11 cellular contexts compared by ENCODE assay signal in the genomic region with DNA sequence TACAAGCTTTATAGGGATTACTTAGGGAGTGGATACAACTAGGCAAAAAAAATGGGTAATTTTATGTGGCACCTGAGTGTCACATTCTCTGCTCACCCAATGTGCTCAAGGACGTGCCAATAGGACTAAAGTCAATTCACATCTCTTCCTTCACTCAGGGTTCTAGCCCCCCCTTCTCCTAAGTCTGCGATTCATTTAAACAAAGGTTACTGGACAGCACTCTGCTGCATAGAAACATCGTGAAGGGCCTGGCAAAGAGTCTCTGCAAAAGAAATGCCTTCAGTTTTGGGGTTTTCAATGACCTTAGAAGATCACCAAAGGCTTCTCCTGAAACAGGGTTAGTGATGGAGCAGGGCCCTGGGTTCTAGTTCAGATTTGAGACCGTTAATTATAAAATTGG.
DNase-seq lines count a peak whose midpoint lies in the region; TF ChIP-seq lines count a peak whose summit lies in the region.
"Had no signal": no experiment of that assay in that cellular context is flagged by ENCODE, and none has a peak within 500 bp of the region (broad histone marks: within the 10 kb centered on the region; RNA-seq: fewer than 3 reads in every experiment).

No MANE protein-coding gene starts in this region.

- H4K20me1 ChIP-seq in neural progenitor cell (ENCODE audit: low read depth): peaks cover 4% of the 10 kb centered on the region

- peaks cover 10 to 17% of the 10 kb centered on the region in 2 donors for H3K27me3 Mint-ChIP-seq in CD8-positive, alpha-beta memory T cell
- peaks cover 10% of the 10 kb centered on the region for H3K27me3 Mint-ChIP-seq in endothelial cell (ENCODE audit: unreplicated experiment)
- H3K27me3 Mint-ChIP-seq in neural progenitor cell (ENCODE audit: insufficient read depth, low read depth): peaks cover 17% of the 10 kb centered on the region

- H3K36me3 Mint-ChIP-seq in CD8-positive, alpha-beta memory T cell: peaks cover 0 to 6% (median 5%) of the 10 kb centered on the region in 3 donors
- peaks cover 4% of the 10 kb centered on the region for H3K36me3 Mint-ChIP-seq in endothelial cell (ENCODE audit: low read depth, unreplicated experiment)
- H3K36me3 Mint-ChIP-seq in neural progenitor cell: peaks cover 3% of the 10 kb centered on the region

- no peaks in the 10 kb centered on the region for H3K79me2 ChIP-seq in neural progenitor cell (ENCODE audit: low read depth)

- POLR2A ChIA-PET in CD8-positive, alpha-beta memory T cell (lab: Charles Lee): no interaction called here

- H3F3A ChIP-seq in neural progenitor cell (ENCODE audit: low read depth): peaks cover 34% of the 10 kb centered on the region

- no peaks in the 10 kb centered on the region for H3K9me3 ChIP-seq in CD8-positive, alpha-beta memory T cell (ENCODE audit: low read length)
- no peaks in the 10 kb centered on the region for H3K9me3 ChIP-seq in neural progenitor cell (ENCODE audit: low read depth)

- no peak overlapping the region for H3K9ac ChIP-seq in neural progenitor cell

- no peak for TF ChIP-seq CTCF in endothelial cell (IDR thresholded peaks at IDR 0.05; ENCODE audit: unreplicated experiment)
- no peak for TF ChIP-seq CTCF in neural progenitor cell (IDR thresholded peaks at IDR 0.05)

- no peak overlapping the region for H2AFZ ChIP-seq in neural progenitor cell (replicated peaks)

- peaks cover 21 to 28% (median 27%) of the 10 kb centered on the region in 3 donors for H3K4me1 Mint-ChIP-seq in CD8-positive, alpha-beta memory T cell
- peaks cover 44% of the 10 kb centered on the region for H3K4me1 Mint-ChIP-seq in endothelial cell (ENCODE audit: unreplicated experiment)
- peaks cover 33% of the 10 kb centered on the region for H3K4me1 Mint-ChIP-seq in neural progenitor cell

- H3K4me2 ChIP-seq in neural progenitor cell: peak overlapping the region; percentile 83

- H3K27me3 ChIP-seq in CD8-positive, alpha-beta memory T cell (ENCODE audit: insufficient read depth, low read length, poor library complexity, severe bottlenecking): peaks cover 22% of the 10 kb centered on the region
- peaks cover 45% of the 10 kb centered on the region for H3K27me3 ChIP-seq in neural progenitor cell

- H3K36me3 ChIP-seq in CD8-positive, alpha-beta memory T cell (ENCODE audit: insufficient read depth, low read length): no peaks in the 10 kb centered on the region
- H3K36me3 ChIP-seq in neural progenitor cell: no peaks in the 10 kb centered on the region

- H3K4me3 Mint-ChIP-seq in CD8-positive, alpha-beta memory T cell: peak overlapping the region in 6 of 7 donors; percentile 87 to 98 (median 96)
- H3K4me3 Mint-ChIP-seq in endothelial cell (ENCODE audit: unreplicated experiment) (peak overlapping the region; percentile 97), neural progenitor cell (peak overlapping the region; percentile 96)

- DNase-seq in CD8-positive, alpha-beta memory T cell: no peak
- DNase-seq in endothelial cell (ENCODE audit: low spot score): no peak
- DNase-seq in neural progenitor cell (ENCODE audit: low spot score): peak; percentile 28
- DNase-seq in midbrain (lab: John Stamatoyannopoulos, UW): no peak
- no peak for DNase-seq in epidermal melanocyte (ENCODE audit: insufficient read length, low spot score)
- DNase-seq in stimulated activated CD4-positive, alpha-beta T cell treated with anti-CD3 and anti-CD28 coated beads, Interleukin-2, amount 100 ng/mL, for 24 hours: no peak
- DNase-seq in activated naive CD4-positive, alpha-beta T cell (lab: John Stamatoyannopoulos, UW): no peak
- DNase-seq: DMS 273 treated with DMSO at 0.1 percent for 48 hours; effector CD8-positive, alpha-beta T cell; NCI-H526 treated with DMSO at 0.1 percent for 48 hours had no signal

- H3K27ac ChIP-seq in CD8-positive, alpha-beta memory T cell (ENCODE audit: low read depth, low read length): no peak overlapping the region
- no peak overlapping the region for H3K27ac ChIP-seq in neural progenitor cell

- H3K4me3 ChIP-seq in CD8-positive, alpha-beta memory T cell (ENCODE audit: low read length): no peak overlapping the region
- peak overlapping the region; percentile 63 for H3K4me3 ChIP-seq in neural progenitor cell

- H3K4me1 ChIP-seq in CD8-positive, alpha-beta memory T cell (ENCODE audit: insufficient read depth, low read length): peaks cover 17% of the 10 kb centered on the region
- peaks cover 15% of the 10 kb centered on the region for H3K4me1 ChIP-seq in neural progenitor cell

- H3K9me3 Mint-ChIP-seq in CD8-positive, alpha-beta memory T cell: peaks cover 0 to 2% (median 0%) of the 10 kb centered on the region in 5 donors
- H3K9me3 Mint-ChIP-seq in endothelial cell (ENCODE audit: unreplicated experiment) (no peaks in the 10 kb centered on the region), neural progenitor cell (peaks cover 6% of the 10 kb centered on the region)

- H3K27ac Mint-ChIP-seq in CD8-positive, alpha-beta memory T cell: peak overlapping the region in 1 of 8 donors; percentile 29
- H3K27ac Mint-ChIP-seq in endothelial cell (ENCODE audit: unreplicated experiment) (peak overlapping the region; percentile 43), neural progenitor cell (no peak overlapping the region)

- CTCF ChIA-PET in CD8-positive, alpha-beta memory T cell (lab: Charles Lee): interaction anchor here (0.8 kb wide), 1 partner anchor 37 kb away, joined by 3 read pairs; no protein-coding TSS in a partner anchor

TF ChIP-seq in PFSK-1, 5 proteins besides CTCF, POLR2A, EP300 and RAD21:
- TF ChIP-seq, protein P1, sequence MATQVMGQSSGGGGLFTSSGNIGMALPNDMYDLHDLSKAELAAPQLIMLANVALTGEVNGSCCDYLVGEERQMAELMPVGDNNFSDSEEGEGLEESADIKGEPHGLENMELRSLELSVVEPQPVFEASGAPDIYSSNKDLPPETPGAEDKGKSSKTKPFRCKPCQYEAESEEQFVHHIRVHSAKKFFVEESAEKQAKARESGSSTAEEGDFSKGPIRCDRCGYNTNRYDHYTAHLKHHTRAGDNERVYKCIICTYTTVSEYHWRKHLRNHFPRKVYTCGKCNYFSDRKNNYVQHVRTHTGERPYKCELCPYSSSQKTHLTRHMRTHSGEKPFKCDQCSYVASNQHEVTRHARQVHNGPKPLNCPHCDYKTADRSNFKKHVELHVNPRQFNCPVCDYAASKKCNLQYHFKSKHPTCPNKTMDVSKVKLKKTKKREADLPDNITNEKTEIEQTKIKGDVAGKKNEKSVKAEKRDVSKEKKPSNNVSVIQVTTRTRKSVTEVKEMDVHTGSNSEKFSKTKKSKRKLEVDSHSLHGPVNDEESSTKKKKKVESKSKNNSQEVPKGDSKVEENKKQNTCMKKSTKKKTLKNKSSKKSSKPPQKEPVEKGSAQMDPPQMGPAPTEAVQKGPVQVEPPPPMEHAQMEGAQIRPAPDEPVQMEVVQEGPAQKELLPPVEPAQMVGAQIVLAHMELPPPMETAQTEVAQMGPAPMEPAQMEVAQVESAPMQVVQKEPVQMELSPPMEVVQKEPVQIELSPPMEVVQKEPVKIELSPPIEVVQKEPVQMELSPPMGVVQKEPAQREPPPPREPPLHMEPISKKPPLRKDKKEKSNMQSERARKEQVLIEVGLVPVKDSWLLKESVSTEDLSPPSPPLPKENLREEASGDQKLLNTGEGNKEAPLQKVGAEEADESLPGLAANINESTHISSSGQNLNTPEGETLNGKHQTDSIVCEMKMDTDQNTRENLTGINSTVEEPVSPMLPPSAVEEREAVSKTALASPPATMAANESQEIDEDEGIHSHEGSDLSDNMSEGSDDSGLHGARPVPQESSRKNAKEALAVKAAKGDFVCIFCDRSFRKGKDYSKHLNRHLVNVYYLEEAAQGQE (IDR thresholded peaks at IDR 0.05; ENCODE audit: insufficient read depth in 1 of 2, low read depth in 2 of 2, low read length in 2 of 2): peak in 1 of 2 experiments; percentile 65; a peak in 1 of 4 replicates
- TF ChIP-seq FOXP2 (optimal IDR thresholded peaks at IDR 0.05; ENCODE audit: borderline replicate concordance, extremely low read depth, extremely low read length, insufficient read depth) (no peak), POLR2AphosphoS5 (IDR thresholded peaks at IDR 0.05; ENCODE audit: low read depth, low read length) (peak; percentile 19; the same call in 1 of the 2 replicates)
TF ChIP-seq in PFSK-1: peak in this region for 2.
